ENCODE assay signal across 10 cellular contexts in genomic region chr10:47261121-47261520, GRCh38. TPM values are rescaled to one million over a fixed set of nuclear protein-coding genes. Genes with fewer than 3 reads are reported as not detected.
DNase-seq lines count a peak whose midpoint lies in the region; ATAC-seq, FAIRE-seq and TF ChIP-seq lines count a peak whose summit lies in the region.
"Had no signal": no experiment of that assay in that cellular context is flagged by ENCODE, and none has a peak within 500 bp of the region (broad histone marks: within the 10 kb centered on the region; RNA-seq: fewer than 3 reads in every experiment).

No MANE protein-coding gene starts in this region.

- peak overlapping the region; percentile 93 for H3K27ac Mint-ChIP-seq in T-helper 17 cell
- H3K27ac Mint-ChIP-seq in osteocyte (ENCODE audit: unreplicated experiment): no peak overlapping the region

- H3K27me3 Mint-ChIP-seq in T-helper 17 cell: no peaks in the 10 kb centered on the region
- peaks cover 30% of the 10 kb centered on the region for H3K27me3 Mint-ChIP-seq in osteocyte (ENCODE audit: unreplicated experiment)

- peak overlapping the region; percentile 21 for H3K4me3 Mint-ChIP-seq in T-helper 17 cell
- no peak overlapping the region for H3K4me3 Mint-ChIP-seq in osteocyte (ENCODE audit: unreplicated experiment)

- H3K36me3 Mint-ChIP-seq in T-helper 17 cell (ENCODE audit: low read depth) (no peaks in the 10 kb centered on the region), osteocyte (ENCODE audit: unreplicated experiment) (no peaks in the 10 kb centered on the region)

- no peak for FAIRE-seq in H54 (lab: Jason Lieb, UNC)
- FAIRE-seq: endometrium had no signal

- no peaks in the 10 kb centered on the region for H3K9me3 ChIP-seq in T-helper 17 cell (ENCODE audit: control insufficient read depth, low read length, poor library complexity, severe bottlenecking)

- ATAC-seq in GM19023 (IDR thresholded peaks at IDR 0.05; ENCODE audit: unreplicated experiment): peak; percentile 98
- ATAC-seq in HG02943 (IDR thresholded peaks at IDR 0.05; ENCODE audit: low read depth, unreplicated experiment): peak; percentile 97
- peak; percentile 74 for ATAC-seq in T-helper 17 cell
- ATAC-seq in omental fat pad (ENCODE audit: low FRiP score): no peak

- TF ChIP-seq POLR2A in H54 (IDR thresholded peaks at IDR 0.05; ENCODE audit: low read depth, low read length): no peak

- DNase-seq in T-helper 17 cell: no peak
- peak; percentile 30 for DNase-seq in osteocyte (ENCODE audit: extremely low spot score, unreplicated experiment)
- no peak for DNase-seq in H54 (ENCODE audit: insufficient read length, low spot score)
- DNase-seq in NCI-H748 (lab: John Stamatoyannopoulos, UW; ENCODE audit: unreplicated experiment): no peak
- DNase-seq in NCI-H2227 (lab: John Stamatoyannopoulos, UW; ENCODE audit: unreplicated experiment): no peak
- DNase-seq in omental fat pad (ENCODE audit: low spot score): no peak
- DNase-seq: IMR-90 had no signal

- no peaks in the 10 kb centered on the region for H3K9me3 Mint-ChIP-seq in osteocyte (ENCODE audit: unreplicated experiment)

- H3K4me1 Mint-ChIP-seq in T-helper 17 cell (peaks cover 40% of the 10 kb centered on the region), osteocyte (ENCODE audit: unreplicated experiment) (no peaks in the 10 kb centered on the region)

- TF ChIP-seq CTCF in osteocyte (IDR thresholded peaks at IDR 0.05) (no peak), omental fat pad (IDR thresholded peaks at IDR 0.05) (no peak)

RNA-seq across cellular contexts. Expression of gene GDF10, which starts 38.9 kb away (rescaled TPM):
- total RNA-seq in T-helper 17 cell (under 1 TPM in 1 of 2 donors, not detected in 1; 0.17 TPM), osteocyte (not detected in 2 replicates), omental fat pad (1 to 10 TPM in 1 of 4 donors, under 1 TPM in 3; 0.48 to 2.4 (median 0.66) TPM)
- total RNA-seq: IMR-90 had no signal
